ENCODE assay signal across 8 cellular contexts in genomic region chr6:44312901-44313788, GRCh38.
DNase-seq lines count a peak whose midpoint lies in the region; ATAC-seq lines count a peak whose summit lies in the region.

Gene AARS2 (minus strand): TSS chr6:44313347. CDS start chr6:44313323, 24 bp downstream.

- ATAC-seq in GM18909 (IDR thresholded peaks at IDR 0.05; ENCODE audit: poor library complexity, unreplicated experiment) = peak; percentile 88
- ATAC-seq in HG03175 (IDR thresholded peaks at IDR 0.05; ENCODE audit: unreplicated experiment) = peak; percentile 90

- DNase-seq in AG20443 (ENCODE audit: low spot score) (peak; percentile 95), NCI-H226 (peak; percentile 59), islet precursor cell (peak; percentile 93)
- DNase-seq in activated CD4-positive, CD25-positive, alpha-beta regulatory T cell (lab: John Stamatoyannopoulos, UW) = peak; percentile 80 to 96 (median 89)
- peak; percentile 84 for DNase-seq in central memory CD4-positive, alpha-beta T cell
- DNase-seq in stimulated activated CD4-positive, alpha-beta T cell treated with anti-CD3 and anti-CD28 coated beads, Interleukin-12 subunit alpha, Interleukin-12 subunit beta, amount 100 ng/mL, for 4 hours = peak; percentile 96

Comparison
In these comparisons a context has a peak if more than half of its experiments do, and no peak if none do; other contexts are left out.
1. Peak in every context shown above with its lines: DNase-seq and ATAC-seq.